Comparison of ENCODE assay signal across 11 cellular contexts in the genomic region with DNA sequence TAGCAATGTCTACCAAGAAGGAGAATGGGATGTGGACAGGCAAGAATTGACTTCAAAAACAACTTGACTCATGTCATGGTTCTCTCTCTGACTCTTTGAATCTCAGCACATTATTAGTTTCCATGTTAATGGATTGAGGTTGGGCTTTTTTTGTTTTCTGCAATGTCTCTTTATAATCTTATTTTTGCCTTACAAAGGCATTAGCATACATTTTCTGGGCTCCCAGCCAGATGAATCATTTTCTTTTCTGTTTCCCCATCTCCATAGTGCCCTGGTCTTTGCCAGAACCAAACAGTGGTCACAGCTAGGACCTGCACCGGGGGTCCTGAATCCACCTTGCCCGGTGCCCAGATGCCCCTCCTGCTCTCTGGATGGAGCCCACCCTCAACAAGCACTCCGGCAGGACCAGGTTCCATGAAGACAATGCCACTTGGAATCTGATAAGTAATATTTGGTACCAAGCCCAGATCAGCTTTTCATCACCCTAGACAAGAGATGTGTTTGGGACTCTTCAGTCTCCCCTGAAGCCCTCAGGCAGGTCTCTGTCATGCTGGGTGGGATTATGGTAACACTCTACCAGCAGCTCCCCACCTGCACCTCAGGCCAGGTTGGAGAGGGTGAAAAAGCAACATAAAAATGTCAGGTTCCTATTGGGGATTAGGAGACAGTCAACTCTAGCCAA.
DNase-seq lines count a peak whose midpoint lies in the region; ATAC-seq and FAIRE-seq lines count a peak whose summit lies in the region.
"Had no signal": no experiment of that assay in that cellular context is flagged by ENCODE, and none has a peak within 500 bp of the region (broad histone marks: within the 10 kb centered on the region; RNA-seq: fewer than 3 reads in every experiment).

No MANE protein-coding gene starts in this region.

- no peak for ATAC-seq in HG03159 (IDR thresholded peaks at IDR 0.05; ENCODE audit: unreplicated experiment)
- no peak for ATAC-seq in activated CD4-positive, CD25-positive, alpha-beta regulatory T cell treated with anti-CD3 and anti-CD28 coated beads, Interleukin-2, amount 50 U/mL, for 24 hours
- no peak for ATAC-seq in HG02938 (IDR thresholded peaks at IDR 0.05; ENCODE audit: unreplicated experiment)
- ATAC-seq: CD8-positive, alpha-beta T cell; psoas muscle had no signal

- no peak for FAIRE-seq in HTR-8/SVneo (lab: Jason Lieb, UNC)
- FAIRE-seq: H1 had no signal

- peak; percentile 48 for DNase-seq in AG20443 (ENCODE audit: low spot score)
- DNase-seq in HTR-8/SVneo (ENCODE audit: insufficient read length, low spot score) = peak; percentile 47
- peak; percentile 70 for DNase-seq in amniotic epithelial cell (ENCODE audit: low read depth)
- peak; percentile 43 for DNase-seq in inferior parietal cortex (ENCODE audit: extremely low spot score)
- DNase-seq in activated CD4-positive, alpha-beta T cell treated with anti-CD3 and anti-CD28 coated beads for 48 hours = no peak
- DNase-seq: CD8-positive, alpha-beta T cell; psoas muscle had no signal
